ENCODE assay signal across 10 cellular contexts in genomic region chr11:61974766-61975631, GRCh38. TPM values are rescaled to one million over a fixed set of nuclear protein-coding genes. Genes with fewer than 3 reads are reported as not detected.
DNase-seq lines count a peak whose midpoint lies in the region; ATAC-seq, FAIRE-seq and TF ChIP-seq lines count a peak whose summit lies in the region.
"Had no signal": no experiment of that assay in that cellular context is flagged by ENCODE, and none has a peak within 500 bp of the region (broad histone marks: within the 10 kb centered on the region; RNA-seq: fewer than 3 reads in every experiment).

No MANE protein-coding gene starts in this region.

- no peak for FAIRE-seq in astrocyte (lab: Jason Lieb, UNC)
- FAIRE-seq in HepG2 (lab: Jason Lieb, UNC): peak; percentile 81

- no peaks in the 10 kb centered on the region for H3K79me2 ChIP-seq in astrocyte (ENCODE audit: insufficient read depth, low read length)
- peaks cover 4% of the 10 kb centered on the region for H3K79me2 ChIP-seq in HepG2 (ENCODE audit: insufficient read depth, low read length)

- H2AFZ ChIP-seq in astrocyte (ENCODE audit: low read depth, low read length) (peak overlapping the region; percentile 7), HepG2 (ENCODE audit: low read length) (peak overlapping the region; percentile 56)

- TF ChIP-seq CTCF in astrocyte (IDR thresholded peaks at IDR 0.05; ENCODE audit: insufficient read depth, low read depth, low read length) (no peak), HepG2 (CRISPR knock-in tag; IDR thresholded peaks at IDR 0.05) (no peak), thyroid gland (IDR thresholded peaks at IDR 0.05) (no peak), psoas muscle (IDR thresholded peaks at IDR 0.05) (no peak)

- DNase-seq in activated CD8-positive, alpha-beta memory T cell treated with anti-CD3 and anti-CD28 coated beads, Interleukin-2, amount 50 U/mL, for 48 hours: peak; percentile 34
- no peak for DNase-seq in activated CD8-positive, alpha-beta memory T cell treated with anti-CD3 and anti-CD28 coated beads, Interleukin-2, amount 50 U/mL, for 4 hours
- DNase-seq in astrocyte (ENCODE audit: low read depth) (peak; percentile 29), HepG2 (ENCODE audit: low spot score) (peak; percentile 81), thyroid gland (peak; percentile 75 to 85), psoas muscle (no peak), HUDEP-2 (lab: John Stamatoyannopoulos, UW; ENCODE audit: unreplicated experiment in 76 of 76) (no peak)
- DNase-seq: left ventricle myocardium superior, NCI-H187 had no signal

- peak; percentile 61 to 66 for TF ChIP-seq POLR2A in HepG2 (IDR thresholded peaks at IDR 0.05; ENCODE audit: insufficient read depth in 1 of 2, low read depth in 2 of 2, low read length in 2 of 2)
- TF ChIP-seq POLR2A in thyroid gland (IDR thresholded peaks at IDR 0.05): no peak

- peaks cover 31% of the 10 kb centered on the region for H3K4me1 ChIP-seq in astrocyte (ENCODE audit: insufficient read depth, low read length)
- H3K4me1 ChIP-seq in HepG2 (ENCODE audit: insufficient read depth, low read length): peaks cover 95% of the 10 kb centered on the region
- peaks cover 85 to 91% of the 10 kb centered on the region in 2 donors for H3K4me1 ChIP-seq in thyroid gland
- H3K4me1 ChIP-seq in psoas muscle: peaks cover 53% of the 10 kb centered on the region

- no peaks in the 10 kb centered on the region for H3K36me3 Mint-ChIP-seq in astrocyte (ENCODE audit: low read depth, unreplicated experiment)

- H3K36me3 ChIP-seq in astrocyte (ENCODE audit: insufficient read depth, low read length) (no peaks in the 10 kb centered on the region), HepG2 (replicated peaks in 1 of 2; ENCODE audit: control insufficient read depth in 1 of 2, insufficient read depth in 2 of 2, low read length in 2 of 2) (no peaks in the 10 kb centered on the region), thyroid gland (no peaks in the 10 kb centered on the region), psoas muscle (ENCODE audit: insufficient read depth in 1 of 2, low read depth in 1 of 2) (no peaks in the 10 kb centered on the region)

- no peak overlapping the region for H3K4me2 ChIP-seq in astrocyte (ENCODE audit: low read length)
- peak overlapping the region; percentile 99 for H3K4me2 ChIP-seq in HepG2 (ENCODE audit: low read depth, low read length)

- H3K9me3 ChIP-seq in astrocyte (ENCODE audit: insufficient read depth, low read depth, low read length) (no peaks in the 10 kb centered on the region), HepG2 (ENCODE audit: low read length) (no peaks in the 10 kb centered on the region), thyroid gland (no peaks in the 10 kb centered on the region), psoas muscle (no peaks in the 10 kb centered on the region)

- BruUV-seq in HepG2 (replicated peaks; lab: Mats Ljungman, UMichigan): no TSS peak

- peak; percentile 41; the same call in 1 of the 2 replicates for TF ChIP-seq RAD21 in HepG2 (CRISPR knock-in tag; IDR thresholded peaks at IDR 0.05)

- POLR2A ChIA-PET in HepG2 (lab: Yijun Ruan, JAX): interaction anchor here (0.6 to 14.8 kb wide), 14 partner anchors 10 to 218 kb away, joined by 3 to 518 read pairs (median 6); partner anchors contain the start of gene BEST1

- no peak overlapping the region for H3K4me3 Mint-ChIP-seq in astrocyte (ENCODE audit: unreplicated experiment)

- TF ChIP-seq EP300 in HepG2 (IDR thresholded peaks at IDR 0.05; ENCODE audit: low read depth in 2 of 2, low read length in 2 of 2): peak in 1 of 2 experiments; percentile 58; a peak in 1 of 4 replicates
- peak; percentile 46; the same call in 1 of the 2 replicates for TF ChIP-seq EP300 in HepG2 (CRISPR knock-in tag; IDR thresholded peaks at IDR 0.05; ENCODE audit: borderline replicate concordance)

- H3K9me3 Mint-ChIP-seq in astrocyte (ENCODE audit: unreplicated experiment): no peaks in the 10 kb centered on the region

- H4K20me1 ChIP-seq in astrocyte (ENCODE audit: insufficient read depth, low read length) (no peaks in the 10 kb centered on the region), HepG2 (ENCODE audit: insufficient read depth, low read length) (no peaks in the 10 kb centered on the region)

- intact Hi-C loops in HepG2 (cut with micrococcal nuclease; ENCODE audit: unreplicated experiment) (no loop called here), thyroid gland (cut with DNase I) (no loop called here), psoas muscle (cut with DNase I) (loop anchor here in 1 of 2 donors (5.0 kb wide), 1 partner anchor 107 kb away; no protein-coding TSS in a partner anchor)

- WGBS in HepG2 (ENCODE audit: low lambda C conversion rate): 26% methylated on average over 14 of the region's 14 CpGs
- WGBS in thyroid gland, 2 donors: 51 to 53% methylated on average over 14 of the region's 14 CpGs
- WGBS in psoas muscle, 3 donors: 74 to 82% (median 76%) methylated on average over 14 of the region's 14 CpGs

- H3K4me3 ChIP-seq in astrocyte (ENCODE audit: insufficient read depth, low read depth, low read length) (no peak overlapping the region), HepG2 (replicated peaks in 1 of 3; ENCODE audit: insufficient read depth in 1 of 3, low read depth in 2 of 3, low read length in 3 of 3) (peak overlapping the region in 2 of 3 experiments; percentile 15 to 54; a peak in 3 of 6 replicates), thyroid gland (replicated peaks in 1 of 3) (no peak overlapping the region), psoas muscle (no peak overlapping the region)

- no peak overlapping the region for H3K27ac Mint-ChIP-seq in astrocyte (ENCODE audit: unreplicated experiment)

- H3K9ac ChIP-seq in astrocyte (ENCODE audit: low read length) (no peak overlapping the region), HepG2 (ENCODE audit: insufficient read depth, low read depth, low read length) (peak overlapping the region; percentile 100)

- peaks cover 18% of the 10 kb centered on the region for H3K27me3 Mint-ChIP-seq in astrocyte (ENCODE audit: low read depth, unreplicated experiment)

- ATAC-seq in HepG2: peak; percentile 4; the same call in 2 of the 3 replicates
- no peak for ATAC-seq in psoas muscle
- no peak for ATAC-seq in HG03469 (IDR thresholded peaks at IDR 0.05; ENCODE audit: unreplicated experiment)
- ATAC-seq: left ventricle myocardium superior had no signal

- no peak overlapping the region for H3K27ac ChIP-seq in astrocyte (ENCODE audit: low read depth, low read length)
- peak overlapping the region; percentile 100 for H3K27ac ChIP-seq in HepG2 (ENCODE audit: extremely low read length, insufficient read depth, low read length)
- peak overlapping the region; percentile 92 to 99 (median 93) for H3K27ac ChIP-seq in thyroid gland
- H3K27ac ChIP-seq in psoas muscle: no peak overlapping the region

- in situ Hi-C loops in HepG2 (cut with HindIII; ENCODE audit: extremely low pct_ligation_motif_present, low pct_unique_long_range_greater_than_20kb): no loop called here

- CTCF ChIA-PET in HepG2 (lab: Yijun Ruan, JAX; ENCODE audit: low intra/inter-chr PET ratio, low total read pairs): no interaction called here

- H3K27me3 ChIP-seq in astrocyte (ENCODE audit: insufficient read depth, low read length) (no peaks in the 10 kb centered on the region), HepG2 (ENCODE audit: control insufficient read depth in 1 of 2, insufficient read depth in 2 of 2, low read length in 2 of 2) (no peaks in the 10 kb centered on the region; a peak in 1 of 5 replicates), thyroid gland (no peaks in the 10 kb centered on the region), psoas muscle (ENCODE audit: insufficient read depth in 3 of 3, low read length in 2 of 3) (no peaks in the 10 kb centered on the region)

- peaks cover 42% of the 10 kb centered on the region for H3K4me1 Mint-ChIP-seq in astrocyte (ENCODE audit: low read depth, unreplicated experiment)

RNA-seq across cellular contexts. Expression of gene FTH1, which starts 7.6 kb away (rescaled TPM):
- total RNA-seq in astrocyte (2,052 and 2,092 TPM in 2 replicates), HepG2 (2016; rRNA removed; fragmentation: Illumina TruSeq; extraction: Trizol) (544 and 607 TPM in 2 replicates), thyroid gland (1,000 to 10,000 TPM; 2,377 to 4,120 (median 2,918) TPM), psoas muscle (1,000 to 10,000 TPM; 2,269 to 5,499 (median 3,297) TPM)
- total RNA-seq in HepG2 (2016; cell fraction: cytosol; rRNA removed; fragmentation: Illumina TruSeq; extraction: Trizol; ENCODE audit: low read depth): 3,105 and 3,667 TPM in 2 replicates
- 481 and 554 TPM in 2 replicates for total RNA-seq in HepG2 (2016; cell fraction: insoluble cytoplasmic fraction; rRNA removed; fragmentation: Illumina TruSeq; extraction: Trizol)
- 4,411 and 4,459 TPM in 2 replicates for total RNA-seq in HepG2 (2016; cell fraction: membrane; rRNA removed; fragmentation: Illumina TruSeq; extraction: Trizol)
- 460 and 546 TPM in 2 replicates for total RNA-seq in HepG2 (2016; cell fraction: nucleus; rRNA removed; fragmentation: Illumina TruSeq; extraction: Trizol)
- polyA plus RNA-seq in HepG2 (2011; rRNA removed) (760 and 802 TPM in 2 replicates), psoas muscle (over 10,000 TPM in 1 of 3 donors, 1,000 to 10,000 TPM in 2; 2,316 to 16,176 (median 3,132) TPM)
- 904 and 962 TPM in 2 replicates for polyA plus RNA-seq in HepG2 (2011; cell fraction: cytosol; rRNA removed)
- 547 and 633 TPM in 2 replicates for polyA plus RNA-seq in HepG2 (2011; cell fraction: nucleus; rRNA removed)
- polyA plus RNA-seq in HepG2 (2012): 4,160 and 4,286 TPM in 2 replicates
- 74,852 and 83,301 TPM in 2 replicates for polyA plus RNA-seq in HepG2 (2016; cell fraction: cytosol; fragmentation: Illumina TruSeq; extraction: Trizol; ENCODE audit: low read depth)
- 2,697 and 2,813 TPM in 2 replicates for polyA plus RNA-seq in HepG2 (2016; cell fraction: insoluble cytoplasmic fraction; fragmentation: Illumina TruSeq; extraction: Trizol; ENCODE audit: low read depth)
- 37,583 and 39,786 TPM in 2 replicates for polyA plus RNA-seq in HepG2 (2016; cell fraction: membrane; fragmentation: Illumina TruSeq; extraction: Trizol; ENCODE audit: low read depth)
- polyA plus RNA-seq in HepG2 (2016; cell fraction: nucleus; fragmentation: Illumina TruSeq; extraction: Trizol; ENCODE audit: insufficient read depth, low read depth): 2,546 and 3,012 TPM in 2 replicates
- 361 and 877 TPM in 2 replicates for polyA minus RNA-seq in HepG2 (2011; rRNA and poly(A)+ RNA removed; ENCODE audit: low replicate concordance)
- polyA minus RNA-seq in HepG2 (2011; cell fraction: cytosol; rRNA and poly(A)+ RNA removed): 693 and 773 TPM in 2 replicates
- 191 and 263 TPM in 2 replicates for polyA minus RNA-seq in HepG2 (2011; cell fraction: nucleus; rRNA and poly(A)+ RNA removed)

RNA-seq across cellular contexts. Expression of gene BEST1, which starts 24.8 kb away (rescaled TPM):
- total RNA-seq in astrocyte (0.60 and 0.66 TPM in 2 replicates), HepG2 (2016; rRNA removed; fragmentation: Illumina TruSeq; extraction: Trizol) (0.09 TPM in 1 of 2 replicates, not detected in the other), thyroid gland (1 to 10 TPM in 3 of 4 donors, under 1 TPM in 1; 0.67 to 3.3 (median 1.9) TPM), psoas muscle (1 to 10 TPM in 2 of 4 donors, under 1 TPM in 2; 0.81 to 2.1 (median 1.2) TPM)
- total RNA-seq in HepG2 (2016; cell fraction: cytosol; rRNA removed; fragmentation: Illumina TruSeq; extraction: Trizol; ENCODE audit: low read depth): 0.09 and 0.10 TPM in 2 replicates
- total RNA-seq in HepG2 (2016; cell fraction: insoluble cytoplasmic fraction; rRNA removed; fragmentation: Illumina TruSeq; extraction: Trizol): 0.09 TPM in 1 of 2 replicates, not detected in the other
- total RNA-seq in HepG2 (2016; cell fraction: membrane; rRNA removed; fragmentation: Illumina TruSeq; extraction: Trizol): 0.06 and 0.07 TPM in 2 replicates
- 0.13 and 0.16 TPM in 2 replicates for total RNA-seq in HepG2 (2016; cell fraction: nucleus; rRNA removed; fragmentation: Illumina TruSeq; extraction: Trizol)
- polyA plus RNA-seq in HepG2 (2011; rRNA removed) (0.65 and 2.3 TPM in 2 replicates), psoas muscle (1 to 10 TPM; 1.3 to 9.8 (median 1.5) TPM)
- 0.24 and 0.96 TPM in 2 replicates for polyA plus RNA-seq in HepG2 (2011; cell fraction: cytosol; rRNA removed)
- polyA plus RNA-seq in HepG2 (2011; cell fraction: nucleus; rRNA removed): 2.9 and 8.0 TPM in 2 replicates
- 1.1 and 1.9 TPM in 2 replicates for polyA plus RNA-seq in HepG2 (2012)
- polyA plus RNA-seq in HepG2 (2016; cell fraction: cytosol; fragmentation: Illumina TruSeq; extraction: Trizol; ENCODE audit: low read depth): 1.3 and 1.4 TPM in 2 replicates
- polyA plus RNA-seq in HepG2 (2016; cell fraction: insoluble cytoplasmic fraction; fragmentation: Illumina TruSeq; extraction: Trizol; ENCODE audit: low read depth): 0.07 TPM in 1 of 2 replicates, not detected in the other
- polyA plus RNA-seq in HepG2 (2016; cell fraction: membrane; fragmentation: Illumina TruSeq; extraction: Trizol; ENCODE audit: low read depth): 0.37 and 0.43 TPM in 2 replicates
- polyA plus RNA-seq in HepG2 (2016; cell fraction: nucleus; fragmentation: Illumina TruSeq; extraction: Trizol; ENCODE audit: insufficient read depth, low read depth): not detected in 2 replicates
- polyA minus RNA-seq in HepG2 (2011; rRNA and poly(A)+ RNA removed; ENCODE audit: low replicate concordance): 0.28 and 1.6 TPM in 2 replicates
- 0.44 and 0.79 TPM in 2 replicates for polyA minus RNA-seq in HepG2 (2011; cell fraction: cytosol; rRNA and poly(A)+ RNA removed)
- polyA minus RNA-seq in HepG2 (2011; cell fraction: nucleus; rRNA and poly(A)+ RNA removed): 1.7 and 6.0 TPM in 2 replicates

RNA-seq across cellular contexts. Expression of gene RAB3IL1, which starts 57.6 kb away (rescaled TPM):
- total RNA-seq in astrocyte (0.91 and 1.7 TPM in 2 replicates), HepG2 (2016; rRNA removed; fragmentation: Illumina TruSeq; extraction: Trizol) (1.2 and 1.3 TPM in 2 replicates), thyroid gland (10 to 100 TPM in 3 of 4 donors, 1 to 10 TPM in 1; 6.5 to 27.7 (median 15.2) TPM), psoas muscle (1 to 10 TPM; 4.9 to 5.9 (median 4.9) TPM)
- 0.61 and 2.5 TPM in 2 replicates for total RNA-seq in HepG2 (2016; cell fraction: cytosol; rRNA removed; fragmentation: Illumina TruSeq; extraction: Trizol; ENCODE audit: low read depth)
- total RNA-seq in HepG2 (2016; cell fraction: insoluble cytoplasmic fraction; rRNA removed; fragmentation: Illumina TruSeq; extraction: Trizol): 1.2 and 1.4 TPM in 2 replicates
- 1.2 and 1.4 TPM in 2 replicates for total RNA-seq in HepG2 (2016; cell fraction: membrane; rRNA removed; fragmentation: Illumina TruSeq; extraction: Trizol)
- 0.72 and 0.84 TPM in 2 replicates for total RNA-seq in HepG2 (2016; cell fraction: nucleus; rRNA removed; fragmentation: Illumina TruSeq; extraction: Trizol)
- polyA plus RNA-seq in HepG2 (2011; rRNA removed) (2.0 and 2.2 TPM in 2 replicates), psoas muscle (1 to 10 TPM; 1.7 to 5.1 (median 3.5) TPM)
- 1.3 and 3.0 TPM in 2 replicates for polyA plus RNA-seq in HepG2 (2011; cell fraction: cytosol; rRNA removed)
- 2.5 and 3.7 TPM in 2 replicates for polyA plus RNA-seq in HepG2 (2011; cell fraction: nucleus; rRNA removed)
- polyA plus RNA-seq in HepG2 (2012): 1.4 and 2.3 TPM in 2 replicates
- 1.5 and 1.7 TPM in 2 replicates for polyA plus RNA-seq in HepG2 (2016; cell fraction: cytosol; fragmentation: Illumina TruSeq; extraction: Trizol; ENCODE audit: low read depth)
- 1.9 and 2.5 TPM in 2 replicates for polyA plus RNA-seq in HepG2 (2016; cell fraction: insoluble cytoplasmic fraction; fragmentation: Illumina TruSeq; extraction: Trizol; ENCODE audit: low read depth)
- polyA plus RNA-seq in HepG2 (2016; cell fraction: membrane; fragmentation: Illumina TruSeq; extraction: Trizol; ENCODE audit: low read depth): 1.9 and 2.3 TPM in 2 replicates
- 2.9 and 6.6 TPM in 2 replicates for polyA plus RNA-seq in HepG2 (2016; cell fraction: nucleus; fragmentation: Illumina TruSeq; extraction: Trizol; ENCODE audit: insufficient read depth, low read depth)
- polyA minus RNA-seq in HepG2 (2011; rRNA and poly(A)+ RNA removed; ENCODE audit: low replicate concordance): 2.6 and 7.7 TPM in 2 replicates
- polyA minus RNA-seq in HepG2 (2011; cell fraction: cytosol; rRNA and poly(A)+ RNA removed): 2.8 and 11.9 TPM in 2 replicates
- 1.1 and 1.3 TPM in 2 replicates for polyA minus RNA-seq in HepG2 (2011; cell fraction: nucleus; rRNA and poly(A)+ RNA removed)

Comparison
In these comparisons a context has a peak if more than half of its experiments do, and no peak if none do; other contexts are left out.
1. DNase-seq: peak in activated CD8-positive, alpha-beta memory T cell treated with anti-CD3 and anti-CD28 coated beads, Interleukin-2, amount 50 U/mL, for 48 hours (single experiment), astrocyte (single experiment), HepG2 (single experiment) and thyroid gland (2 of 2); none in activated CD8-positive, alpha-beta memory T cell treated with anti-CD3 and anti-CD28 coated beads, Interleukin-2, amount 50 U/mL, for 4 hours (single experiment), psoas muscle (0 of 2) and HUDEP-2 (0 of 76).
2. H3K27ac ChIP-seq: peak in HepG2 (single experiment) and thyroid gland (3 of 3); none in astrocyte (single experiment) and psoas muscle (single experiment).
3. H3K4me3 ChIP-seq: peak in HepG2 (2 of 3); none in astrocyte (single experiment), thyroid gland (0 of 3) and psoas muscle (single experiment).
4. POLR2A ChIP-seq: peak in HepG2 (2 of 2); none in thyroid gland (0 of 2).